ENCODE assay signal across 1 cellular context in genomic region chr2:158457826-158458616, GRCh38.
TF ChIP-seq lines count a peak whose summit lies in the region.

No MANE protein-coding gene starts in this region.

TF ChIP-seq in K562, 482 proteins besides CTCF, POLR2A, EP300 and RAD21 (continued from another document and continues in another):
- TF ChIP-seq ZNF512 (tag; IDR thresholded peaks at IDR 0.05) (no peak), POLR2AphosphoS5 (IDR thresholded peaks at IDR 0.05; ENCODE audit: control insufficient read depth, insufficient read depth, low read depth, low read length) (0 out of 2 replicates have a peak, but pooled peaks have one; percentile 31), ZNF518B (CRISPR knock-in tag; IDR thresholded peaks at IDR 0.05) (no peak), U2AF2 (optimal IDR thresholded peaks at IDR 0.05; ENCODE audit: low read depth, low read length) (no peak), HMBOX1 (IDR thresholded peaks at IDR 0.05) (no peak), ZNF740 (CRISPR knock-in tag; IDR thresholded peaks at IDR 0.05) (0 out of 2 replicates have a peak, but pooled peaks have one; percentile 2), ZNF740 (tag; IDR thresholded peaks at IDR 0.05) (no peak), HDAC3 (IDR thresholded peaks at IDR 0.05; ENCODE audit: borderline replicate concordance, partially characterized antibody) (no peak), ZSCAN29 (IDR thresholded peaks at IDR 0.05) (peak; percentile 82), ZNF780A (CRISPR knock-in tag; IDR thresholded peaks at IDR 0.05) (no peak), RBM34 (IDR thresholded peaks at IDR 0.05; ENCODE audit: borderline replicate concordance, insufficient read depth, low read length) (peak; percentile 88; the same call in 1 of the 2 replicates), CREM (IDR thresholded peaks at IDR 0.05; ENCODE audit: low read depth) (peak; percentile 55), NR2C2 (CRISPR knock-in tag; IDR thresholded peaks at IDR 0.05) (no peak), NR2C2 (tag; IDR thresholded peaks at IDR 0.05) (peak; percentile 43; the same call in 1 of the 2 replicates), ZNF707 (CRISPR knock-in tag; conservative IDR thresholded peaks at IDR 0.05) (no peak), L3MBTL2 (IDR thresholded peaks at IDR 0.05) (no peak), E2F6 (IDR thresholded peaks at IDR 0.05; ENCODE audit: borderline replicate concordance in 1 of 2, extremely low read depth in 1 of 2, insufficient read depth in 1 of 2, insufficient read length in 1 of 2, low read depth in 1 of 2, low read length in 1 of 2, poor library complexity in 1 of 2, severe bottlenecking in 1 of 2) (peak; percentile 30 to 74), ZEB2 (IDR thresholded peaks at IDR 0.05) (peak; percentile 90), RBM14 (IDR thresholded peaks at IDR 0.05; ENCODE audit: borderline replicate concordance, insufficient read depth, low read depth, low read length) (0 out of 2 replicates have a peak, but pooled peaks have one; percentile 24), PML (IDR thresholded peaks at IDR 0.05; ENCODE audit: low read length) (0 out of 2 replicates have a peak, but pooled peaks have one; percentile 51), COPS2 (conservative IDR thresholded peaks at IDR 0.05) (no peak), ARID4B (CRISPR knock-in tag; IDR thresholded peaks at IDR 0.05) (no peak; the same call in 1 of the 2 replicates), MLLT1 (IDR thresholded peaks at IDR 0.05) (peak in 1 of 2 experiments; percentile 90; a peak in 2 of 4 replicates), ZNF561 (CRISPR knock-in tag; conservative IDR thresholded peaks at IDR 0.05) (no peak), TAF15 (IDR thresholded peaks at IDR 0.05; ENCODE audit: low read depth, low read length) (no peak), MIER1 (IDR thresholded peaks at IDR 0.05; ENCODE audit: low read depth) (no peak), ZC3H4 (CRISPR knock-in tag; IDR thresholded peaks at IDR 0.05; ENCODE audit: borderline replicate concordance) (no peak; the same call in 1 of the 2 replicates), KAT2B (IDR thresholded peaks at IDR 0.05; ENCODE audit: low read depth, low read length) (no peak), ATF7 (IDR thresholded peaks at IDR 0.05) (peak; percentile 29; the same call in 1 of the 2 replicates), NR0B1 (IDR thresholded peaks at IDR 0.05; ENCODE audit: partially characterized antibody) (no peak), BRD4 (IDR thresholded peaks at IDR 0.05) (no peak), PKNOX1 (IDR thresholded peaks at IDR 0.05) (no peak), ZNF668 (CRISPR knock-in tag; IDR thresholded peaks at IDR 0.05) (no peak), FOXK1 (CRISPR knock-in tag; IDR thresholded peaks at IDR 0.05; ENCODE audit: borderline replicate concordance) (peak; percentile 40), ZKSCAN8 (CRISPR knock-in tag; IDR thresholded peaks at IDR 0.05) (no peak), ZZZ3 (IDR thresholded peaks at IDR 0.05) (no peak), MNT (conservative IDR thresholded peaks at IDR 0.05) (peak in 1 of 2 experiments; percentile 45; a peak in 1 of 4 replicates), HLTF (IDR thresholded peaks at IDR 0.05) (0 out of 2 replicates have a peak, but pooled peaks have one; percentile 3), GTF2F1 (IDR thresholded peaks at IDR 0.05; ENCODE audit: low read depth, low read length) (0 out of 2 replicates have a peak, but pooled peaks have one; percentile 2), ATF6 (CRISPR knock-in tag; IDR thresholded peaks at IDR 0.05) (peak; percentile 93; the same call in 1 of the 2 replicates), ZNF134 (CRISPR knock-in tag; conservative IDR thresholded peaks at IDR 0.05) (no peak)
